11 cellular contexts compared by ENCODE assay signal in genomic region chr12:52279683-52280318, GRCh38. TPM values are rescaled to one million over a fixed set of nuclear protein-coding genes. Genes with fewer than 3 reads are reported as not detected.
A peak's percentile ranks its signal among the peaks of the same experiment; 100 is the strongest.
DNase-seq lines count a peak whose midpoint lies in the region; ATAC-seq, FAIRE-seq and TF ChIP-seq lines count a peak whose summit lies in the region.
"Had no signal": no experiment of that assay in that cellular context is flagged by ENCODE, and none has a peak within 500 bp of the region (broad histone marks: within the 10 kb centered on the region; RNA-seq: fewer than 3 reads in every experiment).

No MANE protein-coding gene starts in this region.

- H3K27ac ChIP-seq in SK-N-SH (ENCODE audit: low read depth in 2 of 2, low read length in 1 of 2) (peak overlapping the region; percentile 62 to 97; a peak in 3 of 4 replicates), mesenchymal stem cell (ENCODE audit: low read length, poor library complexity, severe bottlenecking) (peak overlapping the region; percentile 80), upper lobe of left lung (peak overlapping the region; percentile 55 to 86 (median 76))
- H3K27ac ChIP-seq: colonic mucosa, neutrophil had no signal

- TF ChIP-seq POLR2A in upper lobe of left lung (IDR thresholded peaks at IDR 0.05) (no peak), GM12891 (IDR thresholded peaks at IDR 0.05; ENCODE audit: low read depth, low read length) (no peak)

- H2AK5ac ChIP-seq in mesenchymal stem cell (ENCODE audit: low read length, severe bottlenecking) = peak overlapping the region; percentile 96

- H3K36me3 ChIP-seq in SK-N-SH (replicated peaks in 1 of 2; ENCODE audit: control insufficient read depth in 1 of 2, insufficient read depth in 2 of 2, low read length in 1 of 2) = no peaks in the 10 kb centered on the region
- H3K36me3 ChIP-seq in mesenchymal stem cell (ENCODE audit: control insufficient read depth in 1 of 2, insufficient read depth in 2 of 2, low read depth in 1 of 2, low read length in 2 of 2) = no peaks in the 10 kb centered on the region
- H3K36me3 ChIP-seq in upper lobe of left lung = no peaks in the 10 kb centered on the region
- H3K36me3 ChIP-seq: colonic mucosa, neutrophil had no signal

- no peak overlapping the region for H2BK12ac ChIP-seq in mesenchymal stem cell (ENCODE audit: low read length in 2 of 2)

- H3K9me3 ChIP-seq in SK-N-SH = no peaks in the 10 kb centered on the region
- no peaks in the 10 kb centered on the region for H3K9me3 ChIP-seq in mesenchymal stem cell (ENCODE audit: control insufficient read depth, low read length)
- H3K9me3 ChIP-seq in upper lobe of left lung = no peaks in the 10 kb centered on the region
- H3K9me3 ChIP-seq: colonic mucosa, neutrophil had no signal

- peaks cover 1% of the 10 kb centered on the region for H3K36me3 Mint-ChIP-seq in MCF 10A (ENCODE audit: insufficient read depth, unreplicated experiment)
- no peaks in the 10 kb centered on the region for H3K36me3 Mint-ChIP-seq in activated T-helper 2 cell treated with anti-CD3 and anti-CD28 coated beads, Interferon-gamma antibody, Interleukin-2, Interleukin-4, amounts not matched to agents 10 μg/mL and 5 μg/mL and 100 μg/mL, durations not matched to agents 14 hours and 24 hours and 36 hours (ENCODE audit: low read depth)

- H3K4me2 ChIP-seq in SK-N-SH (peak overlapping the region; percentile 67), mesenchymal stem cell (ENCODE audit: low read length, poor library complexity, severe bottlenecking) (no peak overlapping the region)

- intact Hi-C loops in MCF 10A (cut with micrococcal nuclease) = loop anchor here (1.0 to 2.0 kb wide), 5 partner anchors 35 to 123 kb away; partner anchors contain the start of genes KRT7 and KRT80
- intact Hi-C loops in posterior vena cava (cut with DNase I) = loop anchor here in 1 of 2 donors (5.0 kb wide), 1 partner anchor 1222 kb away; no protein-coding TSS in a partner anchor
- intact Hi-C loops in activated T-helper 2 cell treated with anti-CD3 and anti-CD28 coated beads, Interferon-gamma antibody, Interleukin-2, Interleukin-4, amounts not matched to agents 10 μg/mL and 5 μg/mL and 100 μg/mL, durations not matched to agents 14 hours and 24 hours and 36 hours (cut with micrococcal nuclease) = loop anchor here (5.0 kb wide), 1 partner anchor 58 kb away; no protein-coding TSS in a partner anchor

- H3F3A ChIP-seq in SK-N-SH (replicated peaks; ENCODE audit: insufficient read depth) = peaks cover 39% of the 10 kb centered on the region

- H2BK120ac ChIP-seq in mesenchymal stem cell (ENCODE audit: low read depth, low read length) = no peak overlapping the region

- H3K27me3 ChIP-seq in SK-N-SH (ENCODE audit: insufficient read depth) = no peaks in the 10 kb centered on the region
- H3K27me3 ChIP-seq in mesenchymal stem cell (ENCODE audit: control insufficient read depth in 1 of 2, insufficient read depth in 1 of 2, low read length in 2 of 2) = peaks cover 0 to 33% of the 10 kb centered on the region in 2 experiments
- H3K27me3 ChIP-seq in upper lobe of left lung = no peaks in the 10 kb centered on the region
- H3K27me3 ChIP-seq: colonic mucosa had no signal

- TF ChIP-seq CTCF in SK-N-SH (IDR thresholded peaks at IDR 0.05) = no peak
- TF ChIP-seq CTCF in MCF 10A (IDR thresholded peaks at IDR 0.05; ENCODE audit: unreplicated experiment) = no peak
- peak in 1 of 6 experiments; percentile 30 for TF ChIP-seq CTCF in upper lobe of left lung (IDR thresholded peaks at IDR 0.05)

- peaks cover 11 to 34% of the 10 kb centered on the region in 2 experiments; a peak in 3 of 4 replicates for H3K4me1 ChIP-seq in SK-N-SH (ENCODE audit: control insufficient read depth in 1 of 2, insufficient read depth in 2 of 2, low read depth in 1 of 2, low read length in 1 of 2)
- H3K4me1 ChIP-seq in mesenchymal stem cell (ENCODE audit: control insufficient read depth, insufficient read depth, low read depth, low read length) = peaks cover 28% of the 10 kb centered on the region
- H3K4me1 ChIP-seq in upper lobe of left lung = peaks cover 21 to 31% (median 30%) of the 10 kb centered on the region in 4 donors
- H3K4me1 ChIP-seq: colonic mucosa had no signal

- TF ChIP-seq EP300 in SK-N-SH (IDR thresholded peaks at IDR 0.05; ENCODE audit: borderline replicate concordance in 1 of 2, low read depth in 1 of 2, low read length in 1 of 2) = no peak
- TF ChIP-seq EP300 in upper lobe of left lung (IDR thresholded peaks at IDR 0.05) = no peak

- H4K8ac ChIP-seq in mesenchymal stem cell (ENCODE audit: low read length) = no peak overlapping the region

- no peak overlapping the region for H3K18ac ChIP-seq in mesenchymal stem cell (ENCODE audit: low read depth in 1 of 2, low read length in 2 of 2)

- H2BK5ac ChIP-seq in mesenchymal stem cell (ENCODE audit: low read depth, low read length, poor library complexity, severe bottlenecking) = peak overlapping the region; percentile 37

- no peak for ATAC-seq in SK-N-SH treated with all-trans-retinoic acid at 6 μM for 48 hours
- peak in 1 of 2 donors; percentile 15 for ATAC-seq in upper lobe of left lung (ENCODE audit: low FRiP score in 2 of 2)

- no peaks in the 10 kb centered on the region for H3K9me2 ChIP-seq in SK-N-SH

- H3K79me1 ChIP-seq in mesenchymal stem cell (replicated peaks; ENCODE audit: low read length, poor library complexity, severe bottlenecking) = no peaks in the 10 kb centered on the region

- 76% methylated on average over 10 of the region's 10 CpGs for WGBS in SK-N-SH (ENCODE audit: low lambda C conversion rate)
- 95% methylated on average over 6 of the region's 10 CpGs for WGBS in mesenchymal stem cell
- WGBS in upper lobe of left lung, 2 donors = 84 to 88% methylated on average over 10 of the region's 10 CpGs

- FAIRE-seq in GM12891 (lab: Jason Lieb, UNC) = no peak
- FAIRE-seq: HepG2 had no signal

- no peaks in the 10 kb centered on the region for H3K79me2 ChIP-seq in SK-N-SH (ENCODE audit: insufficient read depth)

- POLR2A ChIA-PET in SK-N-SH (lab: Yijun Ruan, JAX) = no interaction called here
- POLR2A ChIA-PET in MCF 10A (lab: Yijun Ruan, JAX) = interaction anchor here (0.8 to 4.1 kb wide), 36 partner anchors 8 to 628 kb away, joined by 3 to 37 read pairs (median 6); partner anchors contain the start of genes KRT5, KRT6A, KRT7 and KRT80

- no peak for TF ChIP-seq RAD21 in SK-N-SH (IDR thresholded peaks at IDR 0.05; ENCODE audit: low read length)

- DNase-seq in SK-N-SH (no peak), MCF 10A (ENCODE audit: unreplicated experiment) (no peak), mesenchymal stem cell (peak; percentile 10), upper lobe of left lung (no peak), posterior vena cava (ENCODE audit: low spot score) (no peak), GM12891 (ENCODE audit: insufficient read length, low spot score) (no peak)
- no peak for DNase-seq in activated T-helper 2 cell treated with anti-CD3 and anti-CD28 coated beads, Interferon-gamma antibody, Interleukin-2, Interleukin-4, amounts not matched to agents 10 μg/mL and 5 μg/mL and 100 μg/mL, durations not matched to agents 14 hours and 24 hours and 36 hours (ENCODE audit: low spot score)

- H3K27me3 Mint-ChIP-seq in MCF 10A (ENCODE audit: insufficient read depth, unreplicated experiment) = no peaks in the 10 kb centered on the region
- H3K27me3 Mint-ChIP-seq in activated T-helper 2 cell treated with anti-CD3 and anti-CD28 coated beads, Interferon-gamma antibody, Interleukin-2, Interleukin-4, amounts not matched to agents 10 μg/mL and 5 μg/mL and 100 μg/mL, durations not matched to agents 14 hours and 24 hours and 36 hours (ENCODE audit: low read depth) = peaks cover 27% of the 10 kb centered on the region

- H3K27ac Mint-ChIP-seq in MCF 10A (ENCODE audit: low read depth, unreplicated experiment) = peak overlapping the region; percentile 98
- H3K27ac Mint-ChIP-seq in activated T-helper 2 cell treated with anti-CD3 and anti-CD28 coated beads, Interferon-gamma antibody, Interleukin-2, Interleukin-4, amounts not matched to agents 10 μg/mL and 5 μg/mL and 100 μg/mL, durations not matched to agents 14 hours and 24 hours and 36 hours = no peak overlapping the region

- BruUV-seq in MCF 10A (replicated peaks; lab: Mats Ljungman, UMichigan) = TSS peak; percentile 88

- H3K4me3 Mint-ChIP-seq in MCF 10A (ENCODE audit: unreplicated experiment) = peak overlapping the region; percentile 50
- H3K4me3 Mint-ChIP-seq in activated T-helper 2 cell treated with anti-CD3 and anti-CD28 coated beads, Interferon-gamma antibody, Interleukin-2, Interleukin-4, amounts not matched to agents 10 μg/mL and 5 μg/mL and 100 μg/mL, durations not matched to agents 14 hours and 24 hours and 36 hours (ENCODE audit: low read depth) = no peak overlapping the region

- H3K9ac ChIP-seq in SK-N-SH (peak overlapping the region; percentile 71), mesenchymal stem cell (ENCODE audit: low read length) (peak overlapping the region; percentile 87)

- no peaks in the 10 kb centered on the region for H3K9me3 Mint-ChIP-seq in MCF 10A (ENCODE audit: unreplicated experiment)
- no peaks in the 10 kb centered on the region for H3K9me3 Mint-ChIP-seq in activated T-helper 2 cell treated with anti-CD3 and anti-CD28 coated beads, Interferon-gamma antibody, Interleukin-2, Interleukin-4, amounts not matched to agents 10 μg/mL and 5 μg/mL and 100 μg/mL, durations not matched to agents 14 hours and 24 hours and 36 hours

- H4K20me1 ChIP-seq in SK-N-SH (ENCODE audit: insufficient read depth) = no peaks in the 10 kb centered on the region

- CTCF ChIA-PET in SK-N-SH (lab: Yijun Ruan, JAX) (interaction anchor here (0.6 to 8.2 kb wide), 46 partner anchors 12 to 276 kb away, joined by 3 to 80 read pairs (median 8); partner anchors contain the start of genes KRT80 and KRT83), MCF 10A (lab: Yijun Ruan, JAX) (interaction anchor here (0.6 to 5.2 kb wide), 58 partner anchors 8 to 1981 kb away, joined by 3 to 70 read pairs (median 5); partner anchors contain the start of genes KRT1, KRT7 and KRT83)

- H4K91ac ChIP-seq in mesenchymal stem cell (ENCODE audit: low read length) = no peak overlapping the region

- peak overlapping the region in 1 of 2 experiments; percentile 24 for H3K4ac ChIP-seq in mesenchymal stem cell (ENCODE audit: low read depth in 1 of 2, low read length in 2 of 2)

- H3K4me3 ChIP-seq in SK-N-SH (ENCODE audit: low read depth in 2 of 2, low read length in 1 of 2) (no peak overlapping the region), mesenchymal stem cell (ENCODE audit: insufficient read depth in 1 of 2, low read depth in 1 of 2, low read length in 2 of 2) (no peak overlapping the region), upper lobe of left lung (no peak overlapping the region)
- H3K4me3 ChIP-seq: colonic mucosa had no signal

- peaks cover 46% of the 10 kb centered on the region for H3K4me1 Mint-ChIP-seq in MCF 10A (ENCODE audit: insufficient read depth, unreplicated experiment)
- peaks cover 3% of the 10 kb centered on the region for H3K4me1 Mint-ChIP-seq in activated T-helper 2 cell treated with anti-CD3 and anti-CD28 coated beads, Interferon-gamma antibody, Interleukin-2, Interleukin-4, amounts not matched to agents 10 μg/mL and 5 μg/mL and 100 μg/mL, durations not matched to agents 14 hours and 24 hours and 36 hours (ENCODE audit: low read depth)

- H2AFZ ChIP-seq in SK-N-SH (ENCODE audit: low read depth) (no peak overlapping the region), mesenchymal stem cell (ENCODE audit: low read depth, low read length) (no peak overlapping the region)

- no peak overlapping the region for H3K14ac ChIP-seq in mesenchymal stem cell (ENCODE audit: low read length in 2 of 2)

- peak overlapping the region; percentile 19 for H2BK15ac ChIP-seq in mesenchymal stem cell (ENCODE audit: low read depth, poor library complexity, severe bottlenecking)

- peak overlapping the region in 1 of 2 experiments; percentile 29 for H3K23ac ChIP-seq in mesenchymal stem cell (ENCODE audit: low read length in 2 of 2)

RNA-seq across cellular contexts. Expression of gene KRT86, which starts 5.4 kb away (rescaled TPM):
- 0.34 and 0.56 TPM in 2 replicates for polyA plus RNA-seq in SK-N-SH (2012; rRNA removed)
- polyA plus RNA-seq in SK-N-SH (2012; cell fraction: cytosol; rRNA removed) = 0.18 and 0.20 TPM in 2 replicates
- polyA plus RNA-seq in SK-N-SH (2012; cell fraction: nucleus; rRNA removed) = 0.99 and 1.1 TPM in 2 replicates
- total RNA-seq in MCF 10A (2022) = 37.8 and 45.1 TPM in 2 replicates
- polyA plus RNA-seq in mesenchymal stem cell (2013, experiment 1 of 2) = 0.01 TPM
- polyA plus RNA-seq in mesenchymal stem cell (2013, experiment 2 of 2) = not detected
- 1 to 10 TPM in 2 of 6 donors, under 1 TPM in 2, not detected in 2; 0.30 to 1.5 (median 0.93) TPM for total RNA-seq in upper lobe of left lung
- total RNA-seq in posterior vena cava = not detected
- 0.28 and 0.34 TPM in 2 replicates for total RNA-seq in activated T-helper 2 cell treated with anti-CD3 and anti-CD28 coated beads, Interferon-gamma antibody, Interleukin-2, Interleukin-4, amounts not matched to agents 10 μg/mL and 5 μg/mL and 100 μg/mL, durations not matched to agents 14 hours and 24 hours and 36 hours
- 0.41 TPM for polyA plus RNA-seq in GM12891 (2012; ENCODE audit: low read depth, missing spikeins)
- total RNA-seq: HepG2 had no signal
- polyA plus RNA-seq: HepG2 had no signal

RNA-seq across cellular contexts. Expression of gene KRT81, which starts 11.5 kb away (rescaled TPM):
- polyA plus RNA-seq in SK-N-SH (2012; rRNA removed) = 0.80 and 1.9 TPM in 2 replicates
- 0.42 and 0.83 TPM in 2 replicates for polyA plus RNA-seq in SK-N-SH (2012; cell fraction: cytosol; rRNA removed)
- 1.1 and 1.8 TPM in 2 replicates for polyA plus RNA-seq in SK-N-SH (2012; cell fraction: nucleus; rRNA removed)
- 2,023 and 2,244 TPM in 2 replicates for total RNA-seq in MCF 10A (2022)
- not detected for polyA plus RNA-seq in mesenchymal stem cell (2013, experiment 1 of 2)
- polyA plus RNA-seq in mesenchymal stem cell (2013, experiment 2 of 2) = not detected
- total RNA-seq in upper lobe of left lung = 1 to 10 TPM in 1 of 6 donors, under 1 TPM in 3, not detected in 2; 0.39 to 1.4 (median 0.52) TPM
- total RNA-seq in posterior vena cava = not detected
- total RNA-seq in activated T-helper 2 cell treated with anti-CD3 and anti-CD28 coated beads, Interferon-gamma antibody, Interleukin-2, Interleukin-4, amounts not matched to agents 10 μg/mL and 5 μg/mL and 100 μg/mL, durations not matched to agents 14 hours and 24 hours and 36 hours = not detected in 2 replicates
- 0.06 TPM for polyA plus RNA-seq in GM12891 (2012; ENCODE audit: low read depth, missing spikeins)
- total RNA-seq: HepG2 had no signal
- polyA plus RNA-seq: HepG2 had no signal

RNA-seq across cellular contexts. Expression of gene KRT83, which starts 41.4 kb away (rescaled TPM):
- polyA plus RNA-seq in SK-N-SH (2012; rRNA removed) = 0.03 TPM in 1 of 2 replicates, not detected in the other
- not detected in 2 replicates for polyA plus RNA-seq in SK-N-SH (2012; cell fraction: cytosol; rRNA removed)
- not detected in 2 replicates for polyA plus RNA-seq in SK-N-SH (2012; cell fraction: nucleus; rRNA removed)
- total RNA-seq in MCF 10A (2022) = 12.2 and 14.5 TPM in 2 replicates
- not detected for polyA plus RNA-seq in mesenchymal stem cell (2013, experiment 1 of 2)
- not detected for polyA plus RNA-seq in mesenchymal stem cell (2013, experiment 2 of 2)
- not detected for total RNA-seq in upper lobe of left lung
- not detected for total RNA-seq in posterior vena cava
- total RNA-seq in activated T-helper 2 cell treated with anti-CD3 and anti-CD28 coated beads, Interferon-gamma antibody, Interleukin-2, Interleukin-4, amounts not matched to agents 10 μg/mL and 5 μg/mL and 100 μg/mL, durations not matched to agents 14 hours and 24 hours and 36 hours = not detected in 2 replicates
- polyA plus RNA-seq in GM12891 (2012; ENCODE audit: low read depth, missing spikeins) = not detected
- total RNA-seq: colonic mucosa, HepG2 had no signal
- polyA plus RNA-seq: HepG2 had no signal

RNA-seq across cellular contexts. Expression of gene KRT7, which starts 46.8 kb away (rescaled TPM):
- polyA plus RNA-seq in SK-N-SH (2012; rRNA removed) = 3.2 and 5.4 TPM in 2 replicates
- 2.9 TPM in 2 replicates for polyA plus RNA-seq in SK-N-SH (2012; cell fraction: cytosol; rRNA removed)
- 1.9 and 3.3 TPM in 2 replicates for polyA plus RNA-seq in SK-N-SH (2012; cell fraction: nucleus; rRNA removed)
- total RNA-seq in MCF 10A (2022) (2,379 and 3,360 TPM in 2 replicates), upper lobe of left lung (1,000 to 10,000 TPM in 2 of 6 donors, 100 to 1,000 TPM in 4; 247 to 1,279 (median 821) TPM), posterior vena cava (1 to 10 TPM; 4.1 to 6.8 TPM)
- polyA plus RNA-seq in mesenchymal stem cell (2013, experiment 1 of 2) = 5.1 TPM
- 5.7 TPM for polyA plus RNA-seq in mesenchymal stem cell (2013, experiment 2 of 2)
- 4.2 and 4.7 TPM in 2 replicates for total RNA-seq in activated T-helper 2 cell treated with anti-CD3 and anti-CD28 coated beads, Interferon-gamma antibody, Interleukin-2, Interleukin-4, amounts not matched to agents 10 μg/mL and 5 μg/mL and 100 μg/mL, durations not matched to agents 14 hours and 24 hours and 36 hours
- polyA plus RNA-seq in GM12891 (2012; ENCODE audit: low read depth, missing spikeins) = 20.2 TPM
- total RNA-seq: HepG2 had no signal

Comparison
In these comparisons a context has a peak if more than half of its experiments do, and no peak if none do; other contexts are left out.
1. RNA of gene KRT86, which starts 5.4 kb away (total RNA-seq): 37.8 to 45.1 TPM in MCF 10A; 0.30 to 1.5 TPM in upper lobe of left lung, 0.28 to 0.34 TPM in activated T-helper 2 cell treated with anti-CD3 and anti-CD28 coated beads, Interferon-gamma antibody, Interleukin-2, Interleukin-4, amounts not matched to agents 10 μg/mL and 5 μg/mL and 100 μg/mL, durations not matched to agents 14 hours and 24 hours and 36 hours and not detected in posterior vena cava; every median in the first group is over 10 times any median in the second.
2. RNA of gene KRT81, which starts 11.5 kb away (total RNA-seq): 2,023 to 2,244 TPM in MCF 10A; 0.39 to 1.4 TPM in upper lobe of left lung, not detected in posterior vena cava and not detected in activated T-helper 2 cell treated with anti-CD3 and anti-CD28 coated beads, Interferon-gamma antibody, Interleukin-2, Interleukin-4, amounts not matched to agents 10 μg/mL and 5 μg/mL and 100 μg/mL, durations not matched to agents 14 hours and 24 hours and 36 hours; every median in the first group is over 100 times any median in the second.
3. RNA of gene KRT83, which starts 41.4 kb away (total RNA-seq): 12.2 to 14.5 TPM in MCF 10A; not detected in upper lobe of left lung, not detected in posterior vena cava and not detected in activated T-helper 2 cell treated with anti-CD3 and anti-CD28 coated beads, Interferon-gamma antibody, Interleukin-2, Interleukin-4, amounts not matched to agents 10 μg/mL and 5 μg/mL and 100 μg/mL, durations not matched to agents 14 hours and 24 hours and 36 hours; every median in the first group is over 10 times any median in the second.
4. Peak in every context shown above with its lines, with median percentiles within 50 percentile points of each other: H3K27ac ChIP-seq.